In genomic region chr19:10398819-10399218, GRCh38 we compare ENCODE assay signal across 1 cellular context.
TF ChIP-seq lines count a peak whose summit lies in the region.

No MANE protein-coding gene starts in this region.

TF ChIP-seq in K562, 482 proteins besides CTCF, POLR2A, EP300 and RAD21:
- TF ChIP-seq CHD2 (IDR thresholded peaks at IDR 0.05; ENCODE audit: low read depth, low read length), result no peak
- no peak for TF ChIP-seq DDX20 (tag; IDR thresholded peaks at IDR 0.05; ENCODE audit: low read depth)
- peak; percentile 31; the same call in 1 of the 2 replicates for TF ChIP-seq BCOR (IDR thresholded peaks at IDR 0.05)
- TF ChIP-seq MTF1 (CRISPR knock-in tag; IDR thresholded peaks at IDR 0.05; ENCODE audit: borderline replicate concordance), result no peak
- TF ChIP-seq HMG20A (CRISPR knock-in tag; conservative IDR thresholded peaks at IDR 0.05), result no peak
- peak; percentile 36; the same call in 1 of the 2 replicates for TF ChIP-seq FOSL1 (tag; conservative IDR thresholded peaks at IDR 0.05)
- no peak for TF ChIP-seq TFAM (CRISPR knock-in tag; conservative IDR thresholded peaks at IDR 0.05)
- peak; percentile 56; the same call in 1 of the 2 replicates for TF ChIP-seq JUND (IDR thresholded peaks at IDR 0.05; ENCODE audit: borderline replicate concordance, low read depth, low read length)
- TF ChIP-seq JUND (tag; IDR thresholded peaks at IDR 0.05; ENCODE audit: borderline replicate concordance, low read depth, low read length), result peak; percentile 38; the same call in 1 of the 3 replicates
- TF ChIP-seq PHF8 (IDR thresholded peaks at IDR 0.05; ENCODE audit: borderline replicate concordance, low read length), result no peak
- TF ChIP-seq MAFF (IDR thresholded peaks at IDR 0.05; ENCODE audit: low read length), result peak; percentile 20; the same call in 1 of the 2 replicates
- no peak for TF ChIP-seq ZNF785 (CRISPR knock-in tag; IDR thresholded peaks at IDR 0.05)
- no peak for TF ChIP-seq ZNF609 (CRISPR knock-in tag; IDR thresholded peaks at IDR 0.05; ENCODE audit: borderline replicate concordance)
- TF ChIP-seq NFE2 (IDR thresholded peaks at IDR 0.05; ENCODE audit: low read depth), result peak; percentile 77
- peak; percentile 46; the same call in 1 of the 2 replicates for TF ChIP-seq DPF2 (IDR thresholded peaks at IDR 0.05)
- TF ChIP-seq ZNF699 (CRISPR knock-in tag; IDR thresholded peaks at IDR 0.05; ENCODE audit: insufficient replicate concordance), result no peak
- peak; percentile 62 for TF ChIP-seq C11orf30 (IDR thresholded peaks at IDR 0.05; ENCODE audit: low read depth)
- TF ChIP-seq SAFB2 (IDR thresholded peaks at IDR 0.05; ENCODE audit: borderline replicate concordance, low read depth, low read length, severe bottlenecking), result no peak
- peak; percentile 32; the same call in 1 of the 2 replicates for TF ChIP-seq ZNF316 (IDR thresholded peaks at IDR 0.05)
- TF ChIP-seq MCM3 (IDR thresholded peaks at IDR 0.05), result no peak
- TF ChIP-seq ELK1 (CRISPR knock-in tag; IDR thresholded peaks at IDR 0.05), result no peak
- no peak for TF ChIP-seq SMARCC2 (IDR thresholded peaks at IDR 0.05; ENCODE audit: low read depth)
- TF ChIP-seq ATF7 (IDR thresholded peaks at IDR 0.05), result no peak
- TF ChIP-seq RCOR1 (IDR thresholded peaks at IDR 0.05; ENCODE audit: borderline replicate concordance in 1 of 2, low read depth in 2 of 2, low read length in 2 of 2), result 0 out of 4 replicates have a peak, but pooled peaks of 1 of the 2 experiments have one; percentile 7
- TF ChIP-seq RBM25 (IDR thresholded peaks at IDR 0.05; ENCODE audit: low read depth, low read length, severe bottlenecking), result peak; percentile 38
- no peak for TF ChIP-seq SRSF3 (IDR thresholded peaks at IDR 0.05; ENCODE audit: insufficient read depth, low read length)
- peak; percentile 14; the same call in 1 of the 2 replicates for TF ChIP-seq TFAP4 (CRISPR knock-in tag; IDR thresholded peaks at IDR 0.05; ENCODE audit: borderline replicate concordance)
- TF ChIP-seq TAF7 (tag; IDR thresholded peaks at IDR 0.05), result no peak
- TF ChIP-seq ETV6 (IDR thresholded peaks at IDR 0.05; ENCODE audit: borderline replicate concordance in 1 of 2, low read depth in 2 of 2, low read length in 1 of 2), result no peak
- TF ChIP-seq ETV6 (CRISPR knock-in tag; IDR thresholded peaks at IDR 0.05; ENCODE audit: borderline replicate concordance), result no peak
- TF ChIP-seq ZNF644 (tag; IDR thresholded peaks at IDR 0.05; ENCODE audit: low read depth), result no peak
- 0 out of 2 replicates have a peak, but pooled peaks have one; percentile 18 for TF ChIP-seq ATF3 (IDR thresholded peaks at IDR 0.05)
- TF ChIP-seq ATF3 (CRISPR knock-in tag; conservative IDR thresholded peaks at IDR 0.05), result no peak
- TF ChIP-seq RREB1 (CRISPR knock-in tag; IDR thresholded peaks at IDR 0.05), result no peak
- no peak for TF ChIP-seq HOMEZ (CRISPR knock-in tag; IDR thresholded peaks at IDR 0.05)
- no peak for TF ChIP-seq NCOR1 (IDR thresholded peaks at IDR 0.05)
- TF ChIP-seq ZNF655 (CRISPR knock-in tag; IDR thresholded peaks at IDR 0.05), result no peak
- TF ChIP-seq SAP30 (IDR thresholded peaks at IDR 0.05; ENCODE audit: borderline replicate concordance, insufficient read depth, low read depth, low read length, poor library complexity, severe bottlenecking), result no peak
- TF ChIP-seq ZNF436 (CRISPR knock-in tag; IDR thresholded peaks at IDR 0.05), result no peak
